ENCODE assay signal across 8 cellular contexts in genomic region chr18:11362856-11363255, GRCh38.
"Had no signal": no experiment of that assay in that cellular context is flagged by ENCODE, and none has a peak within 500 bp of the region (broad histone marks: within the 10 kb centered on the region; RNA-seq: fewer than 3 reads in every experiment).

No MANE protein-coding gene starts in this region.

- H2AFZ ChIP-seq: GM23248 had no signal

- DNase-seq: GM23248, GOT3, H7, HFFc6, KG1 had no signal

- H3K9me3 ChIP-seq: HAP-1 had no signal

- H3K4me1 ChIP-seq: HAP-1 had no signal

- H3K4me3 ChIP-seq: GM23248, HAP-1, K562 had no signal

- H3K27ac ChIP-seq: GM23248, HL-60 had no signal

- H3K36me3 ChIP-seq: HAP-1 had no signal
